Comparison of ENCODE assay signal across 1 cellular context in genomic region chr9:5445096-5445495, GRCh38.
TF ChIP-seq lines count a peak whose summit lies in the region.

No MANE protein-coding gene starts in this region.

TF ChIP-seq in K562, 482 proteins besides CTCF, POLR2A, EP300 and RAD21:
- TF ChIP-seq BCOR (IDR thresholded peaks at IDR 0.05) (0 out of 2 replicates have a peak, but pooled peaks have one; percentile 12), ZNF146 (CRISPR knock-in tag; IDR thresholded peaks at IDR 0.05; ENCODE audit: unreplicated experiment) (peak; percentile 61)
TF ChIP-seq in K562: peak in this region for 2; not testable (repeated sequence) for 480.
